ENCODE assay signal across 19 cellular contexts in the genomic region with DNA sequence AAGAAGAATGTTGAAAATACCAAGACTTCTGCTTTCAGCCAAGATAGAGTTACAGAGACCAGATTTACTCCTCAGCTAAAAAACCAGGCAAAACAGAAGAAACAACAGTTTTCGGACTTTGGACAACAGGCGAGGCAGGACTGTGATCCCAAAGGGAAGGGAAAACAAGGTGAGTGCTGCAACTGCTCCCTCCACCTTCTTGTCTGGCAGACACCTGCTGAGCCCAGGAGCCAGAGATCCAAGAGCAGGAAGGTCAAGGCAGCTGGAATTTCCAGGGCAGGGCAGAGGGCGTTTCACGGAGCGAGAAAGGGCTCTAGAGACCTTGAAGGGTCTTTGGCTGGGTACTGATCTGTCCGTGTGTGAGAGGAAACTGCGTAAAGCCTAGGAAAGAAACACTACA. TPM values are rescaled to one million over a fixed set of nuclear protein-coding genes. Genes with fewer than 3 reads are reported as not detected.
DNase-seq lines count a peak whose midpoint lies in the region; ATAC-seq and TF ChIP-seq lines count a peak whose summit lies in the region.
"Had no signal": no experiment of that assay in that cellular context is flagged by ENCODE, and none has a peak within 500 bp of the region (broad histone marks: within the 10 kb centered on the region; RNA-seq: fewer than 3 reads in every experiment).

No MANE protein-coding gene starts in this region.

- no peaks in the 10 kb centered on the region for H3K27me3 ChIP-seq in colonic mucosa
- no peaks in the 10 kb centered on the region for H3K27me3 ChIP-seq in CD8-positive, alpha-beta T cell (ENCODE audit: insufficient read depth, low read length)
- H3K27me3 ChIP-seq: BLaER1 had no signal

- POLR2A ChIA-PET in CD8-positive, alpha-beta T cell (lab: Charles Lee), result no interaction called here

- DNase-seq in LoVo (ENCODE audit: low spot score) (peak; percentile 45), colonic mucosa (peak; percentile 74), iPS-NIHi7 (ENCODE audit: extremely low spot score) (peak; percentile 41), osteocyte (ENCODE audit: extremely low spot score, unreplicated experiment) (peak; percentile 46), HK-2 (ENCODE audit: unreplicated experiment) (no peak), DMS53 (lab: John Stamatoyannopoulos, UW) (no peak)
- no peak for DNase-seq in CD8-positive, alpha-beta T cell
- DNase-seq: CD4-positive, alpha-beta memory T cell; NCI-H1092 treated with DMSO at 0.1 percent for 48 hours; NCI-H2107; NCI-H226; NCI-H524; RPMI8226; SIG-M5 had no signal

- H3K9me3 ChIP-seq in colonic mucosa, result no peaks in the 10 kb centered on the region
- H3K9me3 ChIP-seq in CD8-positive, alpha-beta T cell (ENCODE audit: low read length), result no peaks in the 10 kb centered on the region

- H3K4me3 ChIP-seq in colonic mucosa, result no peak overlapping the region
- no peak overlapping the region for H3K4me3 ChIP-seq in CD8-positive, alpha-beta T cell (ENCODE audit: low read depth, low read length)
- H3K4me3 ChIP-seq: BLaER1 had no signal

- CTCF ChIA-PET in CD8-positive, alpha-beta T cell (lab: Charles Lee), result no interaction called here

- H3K36me3 ChIP-seq in colonic mucosa, result no peaks in the 10 kb centered on the region
- H3K36me3 ChIP-seq in CD8-positive, alpha-beta T cell (ENCODE audit: insufficient read depth, low read length), result no peaks in the 10 kb centered on the region

- no peaks in the 10 kb centered on the region for H3K4me1 Mint-ChIP-seq in osteocyte (ENCODE audit: unreplicated experiment)
- no peaks in the 10 kb centered on the region for H3K4me1 Mint-ChIP-seq in CD8-positive, alpha-beta T cell (ENCODE audit: low read depth)
- H3K4me1 Mint-ChIP-seq: CD4-positive, alpha-beta memory T cell had no signal

- peaks cover 9% of the 10 kb centered on the region for H3K9me3 Mint-ChIP-seq in osteocyte (ENCODE audit: unreplicated experiment)
- peaks cover 8% of the 10 kb centered on the region for H3K9me3 Mint-ChIP-seq in CD8-positive, alpha-beta T cell

- intact Hi-C loops in colonic mucosa (cut with DNase I), result no loop called here
- intact Hi-C loops in CD8-positive, alpha-beta T cell (cut with DNase I, micrococcal nuclease), result no loop called here

- ATAC-seq in GM21529 (IDR thresholded peaks at IDR 0.05; ENCODE audit: unreplicated experiment), result no peak
- no peak for ATAC-seq in CD8-positive, alpha-beta T cell
- ATAC-seq: HCT116, SK-N-SH treated with all-trans-retinoic acid at 6 μM for 48 hours had no signal

- H3K27me3 Mint-ChIP-seq in osteocyte (ENCODE audit: unreplicated experiment), result no peaks in the 10 kb centered on the region
- H3K27me3 Mint-ChIP-seq in CD8-positive, alpha-beta T cell (ENCODE audit: low read depth), result no peaks in the 10 kb centered on the region
- H3K27me3 Mint-ChIP-seq: CD4-positive, alpha-beta memory T cell had no signal

- H3K36me3 Mint-ChIP-seq in osteocyte (ENCODE audit: unreplicated experiment), result peaks cover 35% of the 10 kb centered on the region
- H3K36me3 Mint-ChIP-seq in CD8-positive, alpha-beta T cell, result peaks cover 46% of the 10 kb centered on the region

- TF ChIP-seq CTCF in colonic mucosa (IDR thresholded peaks at IDR 0.05), result no peak
- no peak for TF ChIP-seq CTCF in osteocyte (IDR thresholded peaks at IDR 0.05)
- no peak for TF ChIP-seq CTCF in CD8-positive, alpha-beta T cell (IDR thresholded peaks at IDR 0.05)

- no peak overlapping the region for H3K9ac ChIP-seq in colonic mucosa (ENCODE audit: low read depth in 2 of 2, low read length in 2 of 2)
- H3K9ac ChIP-seq: BLaER1 had no signal

- H3K4me3 Mint-ChIP-seq in osteocyte (ENCODE audit: unreplicated experiment), result no peak overlapping the region
- H3K4me3 Mint-ChIP-seq in CD8-positive, alpha-beta T cell, result no peak overlapping the region
- H3K4me3 Mint-ChIP-seq: CD4-positive, alpha-beta memory T cell had no signal

- no peaks in the 10 kb centered on the region for H3K4me1 ChIP-seq in colonic mucosa
- H3K4me1 ChIP-seq in CD8-positive, alpha-beta T cell (ENCODE audit: insufficient read depth, low read length), result no peaks in the 10 kb centered on the region
- H3K4me1 ChIP-seq: BLaER1 had no signal

- H3K27ac Mint-ChIP-seq in osteocyte (ENCODE audit: unreplicated experiment), result no peak overlapping the region
- no peak overlapping the region for H3K27ac Mint-ChIP-seq in CD8-positive, alpha-beta T cell
- H3K27ac Mint-ChIP-seq: CD4-positive, alpha-beta memory T cell had no signal

- H3K27ac ChIP-seq in colonic mucosa, result no peak overlapping the region
- no peak overlapping the region for H3K27ac ChIP-seq in CD8-positive, alpha-beta T cell (ENCODE audit: low read depth, low read length)
- H3K27ac ChIP-seq: BLaER1 had no signal

RNA-seq across cellular contexts. Expression of a gene that starts 32.9 kb away (rescaled TPM):
- total RNA-seq in colonic mucosa (1 to 10 TPM in 1 of 2 donors, not detected in 1; 3.0 TPM), osteocyte (0.37 and 0.78 TPM in 2 replicates)
- not detected for total RNA-seq in CD8-positive, alpha-beta T cell
- total RNA-seq: LHCN-M2 had no signal

Comparison
In these comparisons a context has a peak if more than half of its experiments do, and no peak if none do; other contexts are left out.
1. DNase-seq: peak in LoVo (single experiment), colonic mucosa (single experiment), iPS-NIHi7 (single experiment) and osteocyte (single experiment); none in HK-2 (single experiment), DMS53 (single experiment) and CD8-positive, alpha-beta T cell (0 of 7).